Comparison of ENCODE assay signal across 25 cellular contexts in genomic region chr1:54241430-54241829, GRCh38. TPM values are rescaled to one million over a fixed set of nuclear protein-coding genes. Genes with fewer than 3 reads are reported as not detected.
A peak's percentile ranks its signal among the peaks of the same experiment; 100 is the strongest.
DNase-seq lines count a peak whose midpoint lies in the region; ATAC-seq and TF ChIP-seq lines count a peak whose summit lies in the region.
"Had no signal": no experiment of that assay in that cellular context is flagged by ENCODE, and none has a peak within 500 bp of the region (broad histone marks: within the 10 kb centered on the region; RNA-seq: fewer than 3 reads in every experiment).

No MANE protein-coding gene starts in this region.

- H3K27ac ChIP-seq in CD4-positive, CD25-positive, alpha-beta regulatory T cell (ENCODE audit: insufficient read depth, low read length, poor library complexity, severe bottlenecking), result no peak overlapping the region
- H3K27ac ChIP-seq in naive thymus-derived CD4-positive, alpha-beta T cell (ENCODE audit: low read depth, low read length), result peak overlapping the region; percentile 13
- H3K27ac ChIP-seq: 22Rv1, HL-60, KMS-11, RWPE1 had no signal

- peaks cover 28% of the 10 kb centered on the region for H3K36me3 ChIP-seq in CD4-positive, CD25-positive, alpha-beta regulatory T cell (ENCODE audit: control insufficient read depth, insufficient read depth, low read length)
- H3K36me3 ChIP-seq in naive thymus-derived CD4-positive, alpha-beta T cell (ENCODE audit: control insufficient read depth in 2 of 3, insufficient read depth in 3 of 3, low read length in 3 of 3), result peaks cover 0 to 85% (median 19%) of the 10 kb centered on the region in 3 experiments

- H3K9me3 ChIP-seq in CD4-positive, CD25-positive, alpha-beta regulatory T cell (ENCODE audit: control insufficient read depth in 2 of 2, low read length in 2 of 2), result no peaks in the 10 kb centered on the region
- H3K9me3 ChIP-seq in naive thymus-derived CD4-positive, alpha-beta T cell (ENCODE audit: control insufficient read depth in 2 of 3, low read length in 3 of 3), result no peaks in the 10 kb centered on the region
- H3K9me3 ChIP-seq: BE2C, SK-N-SH had no signal

- CTCF ChIA-PET in WTC11 (lab: Charles Lee), result no interaction called here
- CTCF ChIA-PET in naive thymus-derived CD4-positive, alpha-beta T cell (lab: Charles Lee), result interaction anchor here (0.9 kb wide), 1 partner anchor 26 kb away, joined by 3 read pairs; no protein-coding TSS in a partner anchor

- no peak overlapping the region for H3K4me3 ChIP-seq in CD4-positive, CD25-positive, alpha-beta regulatory T cell (ENCODE audit: low read depth, low read length)
- H3K4me3 ChIP-seq in naive thymus-derived CD4-positive, alpha-beta T cell (ENCODE audit: low read length), result no peak overlapping the region

- peaks cover 40% of the 10 kb centered on the region for H3K36me3 Mint-ChIP-seq in activated CD4-positive, alpha-beta T cell treated with anti-CD3 and anti-CD28 coated beads, Interleukin-2, amount 10 ng/mL, durations not matched to agents 24 days and 14 days (ENCODE audit: low read depth)
- H3K36me3 Mint-ChIP-seq in CD4-positive, CD25-positive, alpha-beta regulatory T cell, result peaks cover 30% of the 10 kb centered on the region
- peaks cover 33% of the 10 kb centered on the region for H3K36me3 Mint-ChIP-seq in WTC11
- peaks cover 11 to 41% (median 19%) of the 10 kb centered on the region in 5 donors for H3K36me3 Mint-ChIP-seq in naive thymus-derived CD4-positive, alpha-beta T cell

- POLR2A ChIA-PET in WTC11 (lab: Charles Lee), result no interaction called here
- POLR2A ChIA-PET in naive thymus-derived CD4-positive, alpha-beta T cell (lab: Charles Lee), result no interaction called here

- intact Hi-C loops in activated CD4-positive, alpha-beta T cell treated with anti-CD3 and anti-CD28 coated beads, Interleukin-2, amount 10 ng/mL, durations not matched to agents 24 days and 14 days (cut with micrococcal nuclease), result no loop called here
- intact Hi-C loops in naive thymus-derived CD4-positive, alpha-beta T cell (cut with micrococcal nuclease), result no loop called here

- no peak for ATAC-seq in CD4-positive, CD25-positive, alpha-beta regulatory T cell (ENCODE audit: low read depth in 2 of 2)
- ATAC-seq in WTC11, result no peak
- ATAC-seq in naive thymus-derived CD4-positive, alpha-beta T cell, result no peak
- ATAC-seq: HCT116 had no signal

- no peak for DNase-seq in activated CD4-positive, alpha-beta T cell treated with anti-CD3 and anti-CD28 coated beads, Interleukin-2, amount 10 ng/mL, durations not matched to agents 24 days and 14 days
- DNase-seq in activated CD4-positive, alpha-beta T cell treated with anti-CD3 and anti-CD28 coated beads, Interleukin-2, amount 50 U/mL, for 48 hours, result no peak
- no peak for DNase-seq in CD4-positive, CD25-positive, alpha-beta regulatory T cell
- no peak for DNase-seq in WTC11 (ENCODE audit: low spot score)
- no peak for DNase-seq in naive thymus-derived CD4-positive, alpha-beta T cell
- no peak for DNase-seq in D341Med (ENCODE audit: low spot score)
- DNase-seq in GOT3 (lab: John Stamatoyannopoulos, UW), result no peak
- no peak for DNase-seq in RKO (ENCODE audit: low spot score)
- DNase-seq: BE2C; CD4-positive, alpha-beta T cell; DMS53; MM.1S; NCI-H1417; NCI-H1694; NCI-H2029 treated with DMSO at 0.1 percent for 48 hours; NCI-H2227 treated with DMSO at 0.1 percent for 48 hours; NCI-H526 treated with DMSO at 0.1 percent for 48 hours; SHP77 treated with DMSO at 0.1 percent for 48 hours; SK-N-SH had no signal

- H3K27me3 Mint-ChIP-seq in activated CD4-positive, alpha-beta T cell treated with anti-CD3 and anti-CD28 coated beads, Interleukin-2, amount 10 ng/mL, durations not matched to agents 24 days and 14 days, result no peaks in the 10 kb centered on the region
- H3K27me3 Mint-ChIP-seq in CD4-positive, CD25-positive, alpha-beta regulatory T cell, result no peaks in the 10 kb centered on the region
- H3K27me3 Mint-ChIP-seq in WTC11 (ENCODE audit: low read depth), result no peaks in the 10 kb centered on the region
- no peaks in the 10 kb centered on the region for H3K27me3 Mint-ChIP-seq in naive thymus-derived CD4-positive, alpha-beta T cell
- H3K27me3 Mint-ChIP-seq: CD4-positive, alpha-beta T cell; IgD-negative memory B cell had no signal

- no peaks in the 10 kb centered on the region for H3K27me3 ChIP-seq in CD4-positive, CD25-positive, alpha-beta regulatory T cell (ENCODE audit: control insufficient read depth, insufficient read depth, low read length)
- no peaks in the 10 kb centered on the region for H3K27me3 ChIP-seq in naive thymus-derived CD4-positive, alpha-beta T cell (ENCODE audit: control insufficient read depth in 2 of 2, insufficient read depth in 2 of 2, low read length in 2 of 2)
- H3K27me3 ChIP-seq: BE2C had no signal

- no peak for TF ChIP-seq CTCF in WTC11 (IDR thresholded peaks at IDR 0.05)

- no peak overlapping the region for H3K4me3 Mint-ChIP-seq in activated CD4-positive, alpha-beta T cell treated with anti-CD3 and anti-CD28 coated beads, Interleukin-2, amount 10 ng/mL, durations not matched to agents 24 days and 14 days
- H3K4me3 Mint-ChIP-seq in CD4-positive, CD25-positive, alpha-beta regulatory T cell, result no peak overlapping the region
- no peak overlapping the region for H3K4me3 Mint-ChIP-seq in WTC11
- no peak overlapping the region for H3K4me3 Mint-ChIP-seq in naive thymus-derived CD4-positive, alpha-beta T cell
- H3K4me3 Mint-ChIP-seq: CD4-positive, alpha-beta T cell; IgD-negative memory B cell had no signal

- peaks cover 4% of the 10 kb centered on the region for H3K4me1 Mint-ChIP-seq in activated CD4-positive, alpha-beta T cell treated with anti-CD3 and anti-CD28 coated beads, Interleukin-2, amount 10 ng/mL, durations not matched to agents 24 days and 14 days
- peaks cover 0 to 4% (median 0%) of the 10 kb centered on the region in 4 donors for H3K4me1 Mint-ChIP-seq in CD4-positive, CD25-positive, alpha-beta regulatory T cell
- H3K4me1 Mint-ChIP-seq in WTC11, result no peaks in the 10 kb centered on the region
- H3K4me1 Mint-ChIP-seq in naive thymus-derived CD4-positive, alpha-beta T cell, result peaks cover 0 to 7% (median 0%) of the 10 kb centered on the region in 7 donors
- H3K4me1 Mint-ChIP-seq: IgD-negative memory B cell had no signal

- peak overlapping the region; percentile 54 for H3K27ac Mint-ChIP-seq in activated CD4-positive, alpha-beta T cell treated with anti-CD3 and anti-CD28 coated beads, Interleukin-2, amount 10 ng/mL, durations not matched to agents 24 days and 14 days
- peak overlapping the region in 2 of 3 donors; percentile 7 to 20 for H3K27ac Mint-ChIP-seq in CD4-positive, CD25-positive, alpha-beta regulatory T cell
- 0 out of 2 replicates have a peak overlapping the region, but pooled peaks have one; percentile 49 for H3K27ac Mint-ChIP-seq in WTC11
- peak overlapping the region in 1 of 9 donors; percentile 25 for H3K27ac Mint-ChIP-seq in naive thymus-derived CD4-positive, alpha-beta T cell
- H3K27ac Mint-ChIP-seq: CD4-positive, alpha-beta T cell had no signal

- no peaks in the 10 kb centered on the region for H3K4me1 ChIP-seq in CD4-positive, CD25-positive, alpha-beta regulatory T cell (ENCODE audit: control insufficient read depth, insufficient read depth, low read length, poor library complexity, severe bottlenecking)
- no peaks in the 10 kb centered on the region for H3K4me1 ChIP-seq in naive thymus-derived CD4-positive, alpha-beta T cell (ENCODE audit: control insufficient read depth in 2 of 2, insufficient read depth in 2 of 2, low read length in 2 of 2)
- H3K4me1 ChIP-seq: BE2C had no signal

- no peaks in the 10 kb centered on the region for H3K9me3 Mint-ChIP-seq in activated CD4-positive, alpha-beta T cell treated with anti-CD3 and anti-CD28 coated beads, Interleukin-2, amount 10 ng/mL, durations not matched to agents 24 days and 14 days
- H3K9me3 Mint-ChIP-seq in CD4-positive, CD25-positive, alpha-beta regulatory T cell, result no peaks in the 10 kb centered on the region
- no peaks in the 10 kb centered on the region for H3K9me3 Mint-ChIP-seq in WTC11
- peaks cover 0 to 2% (median 0%) of the 10 kb centered on the region in 11 donors for H3K9me3 Mint-ChIP-seq in naive thymus-derived CD4-positive, alpha-beta T cell
- H3K9me3 Mint-ChIP-seq: CD4-positive, alpha-beta T cell; IgD-negative memory B cell had no signal

TF ChIP-seq in WTC11, 78 proteins besides CTCF, POLR2A, EP300 and RAD21 (continues in another document):
- TF ChIP-seq ZNF121 (CRISPR knock-in tag; IDR thresholded peaks at IDR 0.05), result no peak
- TF ChIP-seq GTF2I (CRISPR knock-in tag; conservative IDR thresholded peaks at IDR 0.05), result no peak
- no peak for TF ChIP-seq HMGA2 (CRISPR knock-in tag; IDR thresholded peaks at IDR 0.05)
- no peak for TF ChIP-seq NFE2L1 (CRISPR knock-in tag; IDR thresholded peaks at IDR 0.05)
- no peak for TF ChIP-seq MLX (CRISPR knock-in tag; IDR thresholded peaks at IDR 0.05)

RNA-seq across cellular contexts. Expression of gene MRPL37, which starts 41.5 kb away (rescaled TPM):
- 158 and 162 TPM in 2 replicates for total RNA-seq in activated CD4-positive, alpha-beta T cell treated with anti-CD3 and anti-CD28 coated beads, Interleukin-2, amount 10 ng/mL, durations not matched to agents 24 days and 14 days
- total RNA-seq in CD4-positive, CD25-positive, alpha-beta regulatory T cell, result 34.5 TPM
- 10 to 100 TPM; 62.0 to 66.7 (median 65.3) TPM for polyA plus RNA-seq in CD4-positive, CD25-positive, alpha-beta regulatory T cell
- total RNA-seq in WTC11 (2021), result 125 to 143 TPM (median 130 TPM) in 3 replicates
- total RNA-seq in naive thymus-derived CD4-positive, alpha-beta T cell, result 10 to 100 TPM; 25.4 to 86.7 (median 36.4) TPM
- 10 to 100 TPM; 54.8 to 64.1 TPM for polyA plus RNA-seq in naive thymus-derived CD4-positive, alpha-beta T cell

RNA-seq across cellular contexts. Expression of gene CYB5RL, which starts 41.6 kb away (rescaled TPM):
- total RNA-seq in activated CD4-positive, alpha-beta T cell treated with anti-CD3 and anti-CD28 coated beads, Interleukin-2, amount 10 ng/mL, durations not matched to agents 24 days and 14 days, result 10.1 and 11.3 TPM in 2 replicates
- total RNA-seq in CD4-positive, CD25-positive, alpha-beta regulatory T cell, result 3.7 TPM
- 1 to 10 TPM; 1.1 to 4.8 (median 3.1) TPM for polyA plus RNA-seq in CD4-positive, CD25-positive, alpha-beta regulatory T cell
- total RNA-seq in WTC11 (2021), result 13.1 to 14.2 TPM (median 13.4 TPM) in 3 replicates
- 10 to 100 TPM in 2 of 5 experiments, 1 to 10 TPM in 3; 5.1 to 13.5 (median 7.1) TPM for total RNA-seq in naive thymus-derived CD4-positive, alpha-beta T cell
- polyA plus RNA-seq in naive thymus-derived CD4-positive, alpha-beta T cell, result 1 to 10 TPM; 3.4 to 3.6 TPM
